Comparison of ENCODE assay signal across 13 cellular contexts in the genomic region with DNA sequence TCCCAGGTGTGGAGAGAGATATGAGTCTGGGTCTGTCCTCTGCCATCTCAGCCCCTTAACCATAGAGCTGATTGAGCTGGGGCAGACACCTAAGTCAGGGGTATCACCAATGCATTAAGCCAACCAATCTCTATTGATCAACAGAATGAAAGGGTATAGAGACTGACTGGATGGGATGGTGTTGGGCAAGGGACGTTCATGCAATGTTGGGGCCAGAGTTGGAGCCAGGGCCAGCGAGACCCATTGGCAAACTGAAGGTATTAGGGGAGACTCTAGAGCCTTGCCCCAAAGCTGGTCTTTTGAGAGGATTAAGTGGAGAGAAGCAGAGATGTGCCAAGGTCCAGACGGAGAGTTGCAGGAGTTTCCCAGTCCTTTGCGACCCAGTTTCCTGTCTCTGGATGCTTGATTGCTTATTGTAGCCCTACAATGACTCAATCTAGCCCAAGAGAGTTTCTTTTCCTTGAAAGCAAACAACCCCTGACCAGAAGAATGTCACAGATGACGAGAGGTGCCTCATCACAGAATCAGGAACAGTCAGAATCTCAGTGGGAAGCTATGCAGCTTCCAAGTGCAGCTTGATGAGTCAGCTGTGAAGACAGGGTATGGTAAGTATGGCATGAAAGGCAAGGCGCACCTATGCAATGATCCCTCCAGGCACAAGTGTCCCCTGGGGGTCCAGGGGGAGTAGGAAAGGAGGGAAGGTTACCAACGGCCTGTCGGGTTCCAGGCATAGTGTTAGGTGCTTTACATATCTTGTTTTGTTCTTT.
DNase-seq lines count a peak whose midpoint lies in the region; ATAC-seq and TF ChIP-seq lines count a peak whose summit lies in the region.
"Had no signal": no experiment of that assay in that cellular context is flagged by ENCODE, and none has a peak within 500 bp of the region (broad histone marks: within the 10 kb centered on the region; RNA-seq: fewer than 3 reads in every experiment).

No MANE protein-coding gene starts in this region.

- in situ Hi-C loops in astrocyte of the cerebellum (cut with HindIII; ENCODE audit: low sequenced_read_pairs) = no loop called here

- TF ChIP-seq CTCF in AG09309 (IDR thresholded peaks at IDR 0.05; ENCODE audit: control insufficient read depth, insufficient read depth, low read depth, low read length, missing control alignments) (no peak), astrocyte of the cerebellum (IDR thresholded peaks at IDR 0.05; ENCODE audit: low read depth, low read length, missing control alignments) (no peak)

- DNase-seq in AG09309 (ENCODE audit: low read depth) (peak; percentile 3), HPDE6-E6E7 (ENCODE audit: extremely low spot score) (peak; percentile 10), astrocyte of the cerebellum (ENCODE audit: low read depth) (peak; percentile 82), kidney glomerular epithelial cell (lab: John Stamatoyannopoulos, UW) (peak; percentile 81), iPS-NIHi11 (ENCODE audit: low spot score) (no peak)
- DNase-seq: activated gamma-delta T cell treated with Interleukin-2 at 50 U/mL for 16 hours; CD4-positive, CD25-positive, alpha-beta regulatory T cell; erythroblast; RPMI8226 had no signal

- no peak for ATAC-seq in GM18498 (IDR thresholded peaks at IDR 0.05; ENCODE audit: unreplicated experiment)
- ATAC-seq in GM18907 (IDR thresholded peaks at IDR 0.05; ENCODE audit: unreplicated experiment) = no peak
- no peak for ATAC-seq in HG02973 (IDR thresholded peaks at IDR 0.05; ENCODE audit: unreplicated experiment)
- ATAC-seq: stimulated activated memory B cell treated with anti-CD40 and anti-IgM and Interleukin-4, amounts not matched to agents 10 μg/mL and 1 μg/mL and 100 μg/mL, for 72 hours had no signal

- H3K4me3 ChIP-seq in AG09309 (ENCODE audit: control insufficient read depth, low read depth, low read length) = no peak overlapping the region
- no peak overlapping the region for H3K4me3 ChIP-seq in astrocyte of the cerebellum (ENCODE audit: low read depth, low read length)
